ENCODE assay signal across 8 cellular contexts in the genomic region with DNA sequence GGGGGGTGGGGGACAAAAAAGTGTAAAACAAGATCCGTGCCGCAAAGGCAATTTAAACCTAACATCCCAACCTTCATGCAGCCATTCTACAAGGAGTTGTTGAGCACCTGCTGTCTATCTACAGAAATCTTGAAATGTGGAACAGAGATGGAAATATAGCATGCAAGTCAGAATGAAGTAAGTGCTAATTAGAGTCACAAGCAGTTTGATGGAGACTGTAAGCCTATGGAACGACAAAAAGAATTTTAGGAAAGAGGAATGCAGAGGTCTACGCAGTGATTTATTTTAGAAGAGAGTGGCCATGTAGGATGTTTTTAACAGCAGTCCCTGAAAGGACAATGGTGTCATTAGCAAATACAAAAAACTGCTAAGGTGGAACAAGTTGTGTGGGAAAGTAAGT. TPM values are rescaled to one million over a fixed set of nuclear protein-coding genes. Genes with fewer than 3 reads are reported as not detected.
DNase-seq lines count a peak whose midpoint lies in the region; ATAC-seq and TF ChIP-seq lines count a peak whose summit lies in the region.

No MANE protein-coding gene starts in this region.

- ATAC-seq in activated T-cell treated with anti-CD3 and anti-CD28 coated beads, Interleukin-2, amount 50 U/mL, for 4 hours: no peak
- ATAC-seq in left lung (no peak), foreskin keratinocyte (no peak), GM21423 (IDR thresholded peaks at IDR 0.05; ENCODE audit: unreplicated experiment) (no peak)

- TF ChIP-seq CTCF in left lung (IDR thresholded peaks at IDR 0.05): no peak
- TF ChIP-seq CTCF in tibial artery (IDR thresholded peaks at IDR 0.05): no peak
- TF ChIP-seq CTCF in foreskin keratinocyte (conservative IDR thresholded peaks at IDR 0.05): no peak

- peaks cover 51% of the 10 kb centered on the region for H3K4me1 ChIP-seq in adipocyte (ENCODE audit: control insufficient read depth, insufficient read depth, low read length)
- peaks cover 0 to 22% of the 10 kb centered on the region in 2 donors for H3K4me1 ChIP-seq in left lung
- H3K4me1 ChIP-seq in tibial artery: peaks cover 0 to 39% (median 6%) of the 10 kb centered on the region in 4 donors
- H3K4me1 ChIP-seq in foreskin keratinocyte: peaks cover 9% of the 10 kb centered on the region

- H3K4me3 ChIP-seq in adipocyte (ENCODE audit: low read length) (peak overlapping the region; percentile 85), left lung (peak overlapping the region; percentile 71 to 94), tibial artery (peak overlapping the region; percentile 94 to 97)

- intact Hi-C loops in left lung (cut with DNase I): no loop called here
- intact Hi-C loops in tibial artery (cut with DNase I; ENCODE audit: low total_unique reads): no loop called here

- DNase-seq in activated T-cell treated with anti-CD3 and anti-CD28 coated beads, Interleukin-2, amount 50 U/mL, for 4 hours: no peak
- no peak for DNase-seq in activated T-cell treated with anti-CD3 and anti-CD28 coated beads, Interleukin-2, amount 50 U/mL, for 1 hour
- DNase-seq in adipocyte (ENCODE audit: low read depth) (no peak), left lung (no peak), tibial artery (no peak), foreskin keratinocyte (no peak), T-helper 9 cell (no peak)

- H3K27me3 ChIP-seq in adipocyte (replicated peaks; ENCODE audit: control insufficient read depth, insufficient read depth, low read length) (no peaks in the 10 kb centered on the region), left lung (peaks cover 0 to 12% of the 10 kb centered on the region in 2 donors), tibial artery (no peaks in the 10 kb centered on the region), foreskin keratinocyte (no peaks in the 10 kb centered on the region)

- H3K4me1 Mint-ChIP-seq in activated T-cell treated with anti-CD3 and anti-CD28 coated beads, Interleukin-2, amount 50 U/mL, for 4 hours (ENCODE audit: low read depth): peaks cover 17% of the 10 kb centered on the region

- H3K36me3 Mint-ChIP-seq in activated T-cell treated with anti-CD3 and anti-CD28 coated beads, Interleukin-2, amount 50 U/mL, for 4 hours (ENCODE audit: insufficient read depth): no peaks in the 10 kb centered on the region

- H3K9me3 ChIP-seq in adipocyte (ENCODE audit: control insufficient read depth, low read length): no peaks in the 10 kb centered on the region
- H3K9me3 ChIP-seq in left lung: no peaks in the 10 kb centered on the region
- H3K9me3 ChIP-seq in tibial artery: no peaks in the 10 kb centered on the region

- peaks cover 32% of the 10 kb centered on the region for H3K27me3 Mint-ChIP-seq in activated T-cell treated with anti-CD3 and anti-CD28 coated beads, Interleukin-2, amount 50 U/mL, for 4 hours (ENCODE audit: low read depth)

- no peaks in the 10 kb centered on the region for H3K9me3 Mint-ChIP-seq in activated T-cell treated with anti-CD3 and anti-CD28 coated beads, Interleukin-2, amount 50 U/mL, for 4 hours

- no peaks in the 10 kb centered on the region for H3K36me3 ChIP-seq in adipocyte (ENCODE audit: control insufficient read depth, insufficient read depth, low read length, severe bottlenecking)
- H3K36me3 ChIP-seq in left lung: no peaks in the 10 kb centered on the region
- no peaks in the 10 kb centered on the region for H3K36me3 ChIP-seq in tibial artery

- H3K27ac ChIP-seq in left lung: peak overlapping the region; percentile 73 to 81
- H3K27ac ChIP-seq in tibial artery: peak overlapping the region; percentile 85 to 97
- H3K27ac ChIP-seq in foreskin keratinocyte: no peak overlapping the region

- peak overlapping the region; percentile 90 for H3K9ac ChIP-seq in adipocyte (ENCODE audit: low read length)

- peak overlapping the region; percentile 90 for H3K4me3 Mint-ChIP-seq in activated T-cell treated with anti-CD3 and anti-CD28 coated beads, Interleukin-2, amount 50 U/mL, for 4 hours

RNA-seq across cellular contexts. Expression of gene DCBLD2, which starts 0.8 kb away (rescaled TPM):
- total RNA-seq in activated T-cell treated with anti-CD3 and anti-CD28 coated beads, Interleukin-2, amount 50 U/mL, for 4 hours: 1 to 10 TPM; 2.2 to 2.3 (median 2.2) TPM
- 10 to 100 TPM; 44.8 to 57.1 TPM for total RNA-seq in left lung
- total RNA-seq in foreskin keratinocyte: 397 and 472 TPM in 2 replicates
- polyA plus RNA-seq in foreskin keratinocyte: 84.0 and 93.4 TPM in 2 replicates

Comparison
In these comparisons a context has a peak if more than half of its experiments do, and no peak if none do; other contexts are left out.
1. RNA of gene DCBLD2, which starts 0.8 kb away (total RNA-seq): 397 to 472 TPM in foreskin keratinocyte and 44.8 to 57.1 TPM in left lung; 2.2 to 2.3 TPM in activated T-cell treated with anti-CD3 and anti-CD28 coated beads, Interleukin-2, amount 50 U/mL, for 4 hours; every median in the first group is over 10 times any median in the second.
2. Peak in every context shown above with its lines, with median percentiles within 50 percentile points of each other: H3K4me3 ChIP-seq.